ENCODE assay signal across 28 cellular contexts in genomic region chr12:89770391-89770790, GRCh38.
DNase-seq lines count a peak whose midpoint lies in the region; ATAC-seq and TF ChIP-seq lines count a peak whose summit lies in the region.
"Had no signal": no experiment of that assay in that cellular context is flagged by ENCODE, and none has a peak within 500 bp of the region (broad histone marks: within the 10 kb centered on the region; RNA-seq: fewer than 3 reads in every experiment).

No MANE protein-coding gene starts in this region.

- H3K36me3 ChIP-seq in Panc1 (ENCODE audit: control insufficient read depth, insufficient read depth, low read length) (no peaks in the 10 kb centered on the region), transverse colon (no peaks in the 10 kb centered on the region)
- H3K36me3 ChIP-seq: gastroesophageal sphincter, HAP-1, left ventricle myocardium inferior, stomach, tibial nerve had no signal

- TF ChIP-seq CTCF in AG10803 (conservative IDR thresholded peaks at IDR 0.05; ENCODE audit: low read length) (no peak), Panc1 (IDR thresholded peaks at IDR 0.05) (no peak), fibroblast of the aortic adventitia (IDR thresholded peaks at IDR 0.05; ENCODE audit: insufficient read depth, low read length) (no peak), transverse colon (IDR thresholded peaks at IDR 0.05) (no peak), dorsolateral prefrontal cortex (IDR thresholded peaks at IDR 0.05 in 54 of 56, conservative IDR thresholded peaks at IDR 0.05 in 2 of 56; ENCODE audit: low read depth in 1 of 56, partially characterized antibody in 56 of 56) (no peak)

- no peak for TF ChIP-seq EP300 in transverse colon (IDR thresholded peaks at IDR 0.05; ENCODE audit: low read depth)

- intact Hi-C loops in Panc1 (cut with micrococcal nuclease; ENCODE audit: unreplicated experiment): no loop called here
- intact Hi-C loops in transverse colon (cut with DNase I; ENCODE audit: low total_unique reads): no loop called here
- intact Hi-C loops in dorsolateral prefrontal cortex (cut with DNase I): no loop called here

- peaks cover 8% of the 10 kb centered on the region; the same call in 1 of the 2 replicates for H3K4me1 ChIP-seq in Panc1 (ENCODE audit: control insufficient read depth, insufficient read depth, low read length)
- H3K4me1 ChIP-seq in transverse colon: no peaks in the 10 kb centered on the region
- H3K4me1 ChIP-seq: gastroesophageal sphincter, left ventricle myocardium inferior, stomach, tibial nerve had no signal

- POLR2A ChIA-PET in Panc1 (lab: Charles Lee): no interaction called here

- no peaks in the 10 kb centered on the region for H3K9me3 ChIP-seq in Panc1 (ENCODE audit: control insufficient read depth, insufficient read depth, low read depth, low read length)
- no peaks in the 10 kb centered on the region for H3K9me3 ChIP-seq in transverse colon
- H3K9me3 ChIP-seq: gastroesophageal sphincter, HAP-1, stomach, tibial nerve had no signal

- ATAC-seq in Panc1 (no peak), HG03469 (IDR thresholded peaks at IDR 0.05; ENCODE audit: unreplicated experiment) (no peak)
- ATAC-seq: effector memory CD8-positive, alpha-beta T cell; gastroesophageal sphincter; naive thymus-derived CD8-positive, alpha-beta T cell had no signal

- no peak for TF ChIP-seq POLR2A in transverse colon (IDR thresholded peaks at IDR 0.05)

- peak; percentile 54 for DNase-seq in AG10803 (ENCODE audit: low read depth)
- peak; percentile 82 for DNase-seq in Jurkat, Clone E6-1 (ENCODE audit: low read depth, low spot score)
- DNase-seq in Panc1 (ENCODE audit: low read depth, low spot score): no peak
- peak; percentile 27 for DNase-seq in fibroblast of the aortic adventitia (ENCODE audit: low read depth)
- DNase-seq in transverse colon: no peak
- DNase-seq in dorsolateral prefrontal cortex: no peak
- DNase-seq in SK-N-DZ (ENCODE audit: low spot score): no peak
- DNase-seq: activated CD4-positive, alpha-beta memory T cell treated with anti-CD3 and anti-CD28 coated beads, Interleukin-2, amount 10 ng/mL, durations not matched to agents 7 days and 5 days; activated CD4-positive, alpha-beta T cell treated with anti-CD3 and anti-CD28 coated beads for 1 hour; activated CD8-positive, alpha-beta memory T cell treated with anti-CD3 and anti-CD28 coated beads, Interleukin-2, amount 50 U/mL, for 48 hours; activated naive CD4-positive, alpha-beta T cell treated with anti-CD3 and anti-CD28 coated beads, Interleukin-2, amount 10 ng/mL, durations not matched to agents 7 days and 5 days; effector memory CD8-positive, alpha-beta T cell; hypothalamus; immature natural killer cell; KBM-7; left ventricle myocardium inferior; naive thymus-derived CD8-positive, alpha-beta T cell; NCI-H1436 treated with DMSO at 0.1 percent for 48 hours; NCI-H510A; stomach; T-helper 2 cell had no signal

- BruUV-seq in Panc1 (replicated peaks; lab: Mats Ljungman, UMichigan): no TSS peak

- H3K27ac ChIP-seq in Panc1 (ENCODE audit: low read length) (peak overlapping the region; percentile 2; the same call in 1 of the 2 replicates), transverse colon (no peak overlapping the region), dorsolateral prefrontal cortex (no peak overlapping the region)
- H3K27ac ChIP-seq: coronary artery, gastroesophageal sphincter, left ventricle myocardium inferior, RWPE1, skin epidermis, stomach, tibial nerve had no signal

- H3K4me3 ChIP-seq in AG10803 (ENCODE audit: low read length): no peak overlapping the region
- no peak overlapping the region for H3K4me3 ChIP-seq in Jurkat, Clone E6-1 (ENCODE audit: low read length)
- H3K4me3 ChIP-seq in Panc1 (ENCODE audit: low read depth in 2 of 2, low read length in 2 of 2): no peak overlapping the region
- no peak overlapping the region for H3K4me3 ChIP-seq in fibroblast of the aortic adventitia (ENCODE audit: low read depth, low read length)
- no peak overlapping the region for H3K4me3 ChIP-seq in transverse colon
- H3K4me3 ChIP-seq in dorsolateral prefrontal cortex: no peak overlapping the region
- H3K4me3 ChIP-seq: coronary artery, gastroesophageal sphincter, HAP-1, left ventricle myocardium inferior, skin epidermis, stomach, tibial nerve had no signal

- in situ Hi-C loops in Panc1 (cut with HindIII; ENCODE audit: low pct_unique_long_range_greater_than_20kb, low sequenced_read_pairs): no loop called here
- in situ Hi-C loops in transverse colon (cut with MboI; ENCODE audit: low pct_ligation_motif_present in 1 of 4, low pct_unique_long_range_greater_than_20kb in 1 of 4, low sequenced_read_pairs in 3 of 4): no loop called here

- H3K27me3 ChIP-seq in Panc1 (ENCODE audit: control insufficient read depth, insufficient read depth, low read length) (no peaks in the 10 kb centered on the region), transverse colon (no peaks in the 10 kb centered on the region), dorsolateral prefrontal cortex (no peaks in the 10 kb centered on the region)
- H3K27me3 ChIP-seq: gastroesophageal sphincter, stomach, tibial nerve had no signal

- CTCF ChIA-PET in Panc1 (lab: Charles Lee): no interaction called here

Comparison
In these comparisons a context has a peak if more than half of its experiments do, and no peak if none do; other contexts are left out.
1. DNase-seq: peak in AG10803 (single experiment), Jurkat, Clone E6-1 (single experiment) and fibroblast of the aortic adventitia (single experiment); none in Panc1 (single experiment), transverse colon (single experiment), dorsolateral prefrontal cortex (0 of 10) and SK-N-DZ (single experiment).